In the genomic region with DNA sequence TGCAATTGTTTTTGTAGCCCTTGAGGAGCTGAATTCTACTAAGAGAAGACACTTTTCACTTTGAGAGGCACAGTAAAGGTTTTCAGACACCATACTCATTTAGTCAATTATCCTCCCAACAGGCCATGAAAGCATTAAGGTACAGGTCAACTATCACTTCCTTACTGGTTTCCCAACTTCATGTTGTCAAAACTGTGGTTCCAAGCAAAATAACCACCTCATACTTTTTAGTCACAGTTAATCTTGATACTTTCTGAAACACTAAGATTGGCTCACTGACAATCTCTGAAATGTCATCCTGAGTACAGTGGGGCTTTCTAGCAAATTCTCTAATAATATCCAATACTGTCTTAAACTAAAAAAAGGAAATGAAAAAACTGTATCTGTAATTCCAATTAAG, we compare ENCODE assay signal across 23 cellular contexts.
"Had no signal": no experiment of that assay in that cellular context is flagged by ENCODE, and none has a peak within 500 bp of the region (broad histone marks: within the 10 kb centered on the region; RNA-seq: fewer than 3 reads in every experiment).

No MANE protein-coding gene starts in this region.

- H3K4me1 Mint-ChIP-seq: nephron had no signal

- H3K36me3 Mint-ChIP-seq: brain, T-cell had no signal

- H3K4me3 ChIP-seq: gastrocnemius medialis, pancreas, psoas muscle, right atrium auricular region, thyroid gland had no signal

- H3K4me3 Mint-ChIP-seq: activated B cell treated with CpG ODN at 0.5 μM for 24 hours; activated CD4-positive, alpha-beta T cell treated with anti-CD3 and anti-CD28 coated beads for 36 hours; activated naive CD4-positive, alpha-beta T cell treated with anti-CD3 and anti-CD28 coated beads for 36 hours; activated T-cell treated with anti-CD3 and anti-CD28 coated beads, Interleukin-2, amount 50 U/mL, for 72 hours; brain; dendritic cell treated with granulocyte-macrophage colony-stimulating factor and Interleukin-4, amounts not matched to agents 40 ng/mL and 50 ng/mL, for 4 days; nephron; stimulated activated naive CD8-positive, alpha-beta T cell treated with anti-CD3 and anti-CD28 coated beads, Interleukin-15, Interleukin-2, amounts not matched to agents 100 ng/mL and 50 ng/mL, for 24 hours; T-cell had no signal

- H3K27me3 ChIP-seq: gastrocnemius medialis, pancreas, right atrium auricular region, thyroid gland had no signal

- H3K9me3 Mint-ChIP-seq: activated B cell treated with CpG ODN at 0.5 μM for 24 hours; activated naive CD4-positive, alpha-beta T cell treated with anti-CD3 and anti-CD28 coated beads for 36 hours; activated T-cell treated with anti-CD3 and anti-CD28 coated beads, Interleukin-2, amount 50 U/mL, for 72 hours; brain; dendritic cell treated with granulocyte-macrophage colony-stimulating factor and Interleukin-4, amounts not matched to agents 40 ng/mL and 50 ng/mL, for 4 days; nephron; stimulated activated naive CD8-positive, alpha-beta T cell treated with anti-CD3 and anti-CD28 coated beads, Interleukin-15, Interleukin-2, amounts not matched to agents 100 ng/mL and 50 ng/mL, for 24 hours; T-cell had no signal

- ATAC-seq: activated CD4-positive, alpha-beta T cell treated with anti-CD3 and anti-CD28 coated beads for 36 hours; activated T-cell treated with anti-CD3 and anti-CD28 coated beads, Interleukin-2, amount 50 U/mL, for 72 hours; gastrocnemius medialis; pancreas; psoas muscle; T-cell had no signal

- H3K36me3 ChIP-seq: gastrocnemius medialis, pancreas, right atrium auricular region, thyroid gland had no signal

- H3K4me1 ChIP-seq: gastrocnemius medialis, psoas muscle, thyroid gland had no signal

- H3K9me3 ChIP-seq: gastrocnemius medialis, pancreas, psoas muscle, right atrium auricular region, thyroid gland had no signal

- DNase-seq: activated B cell treated with CpG ODN at 0.5 μM for 24 hours; activated CD4-positive, alpha-beta T cell treated with anti-CD3 and anti-CD28 coated beads for 36 hours; activated CD4-positive, alpha-beta T cell treated with anti-CD3 and anti-CD28 coated beads, Interleukin-2, amount 50 U/mL, for 48 hours; activated effector memory CD4-positive, alpha-beta T cell treated with Interleukin-2 at 50 U/mL for 16 hours; activated naive CD4-positive, alpha-beta T cell treated with anti-CD3 and anti-CD28 coated beads for 36 hours; activated T-cell treated with anti-CD3 and anti-CD28 coated beads, Interleukin-2, amount 50 U/mL, for 72 hours; aorta; effector CD4-positive, alpha-beta T cell; gastrocnemius medialis; head of caudate nucleus; hypothalamus; midbrain; pancreas; psoas muscle; stimulated activated CD4-positive, alpha-beta T cell treated with anti-CD3 and anti-CD28 coated beads, Interleukin-4, amount 100 ng/mL, for 24 hours; substantia nigra; T-cell; thyroid gland had no signal

- H3K27ac Mint-ChIP-seq: activated B cell treated with CpG ODN at 0.5 μM for 24 hours; activated CD4-positive, alpha-beta T cell treated with anti-CD3 and anti-CD28 coated beads for 36 hours; activated naive CD4-positive, alpha-beta T cell treated with anti-CD3 and anti-CD28 coated beads for 36 hours; activated T-cell treated with anti-CD3 and anti-CD28 coated beads, Interleukin-2, amount 50 U/mL, for 72 hours; dendritic cell treated with granulocyte-macrophage colony-stimulating factor and Interleukin-4, amounts not matched to agents 40 ng/mL and 50 ng/mL, for 4 days; nephron; stimulated activated naive CD8-positive, alpha-beta T cell treated with anti-CD3 and anti-CD28 coated beads, Interleukin-15, Interleukin-2, amounts not matched to agents 100 ng/mL and 50 ng/mL, for 24 hours; T-cell had no signal

- H3K27me3 Mint-ChIP-seq: activated B cell treated with CpG ODN at 0.5 μM for 24 hours; activated CD4-positive, alpha-beta T cell treated with anti-CD3 and anti-CD28 coated beads for 36 hours; brain; dendritic cell treated with granulocyte-macrophage colony-stimulating factor and Interleukin-4, amounts not matched to agents 40 ng/mL and 50 ng/mL, for 4 days; stimulated activated naive CD8-positive, alpha-beta T cell treated with anti-CD3 and anti-CD28 coated beads, Interleukin-15, Interleukin-2, amounts not matched to agents 100 ng/mL and 50 ng/mL, for 24 hours; T-cell had no signal
